8 cellular contexts compared by ENCODE assay signal in genomic region chr4:148444296-148445070, GRCh38. TPM values are rescaled to one million over a fixed set of nuclear protein-coding genes. Genes with fewer than 3 reads are reported as not detected.
DNase-seq lines count a peak whose midpoint lies in the region; ATAC-seq and TF ChIP-seq lines count a peak whose summit lies in the region.

No MANE protein-coding gene starts in this region.

- H3K4me3 ChIP-seq in OCI-LY1 (ENCODE audit: low read depth, low read length, poor library complexity, severe bottlenecking) (peak overlapping the region; percentile 71), psoas muscle (peak overlapping the region; percentile 88)

- peak; percentile 2 to 5 for ATAC-seq in activated naive CD4-positive, alpha-beta T cell treated with anti-CD3 and anti-CD28 coated beads, Interleukin-2, amount 50 U/mL, for 72 hours
- peak; percentile 6 to 28 (median 20) for ATAC-seq in psoas muscle
- ATAC-seq in GM21381 (IDR thresholded peaks at IDR 0.05; ENCODE audit: unreplicated experiment) = no peak
- no peak for ATAC-seq in HG03432 (IDR thresholded peaks at IDR 0.05; ENCODE audit: unreplicated experiment)

- no peak overlapping the region for H3K27ac ChIP-seq in OCI-LY1 (ENCODE audit: low read depth, low read length, poor library complexity, severe bottlenecking)
- peak overlapping the region; percentile 95 for H3K27ac ChIP-seq in psoas muscle

- intact Hi-C loops in psoas muscle (cut with DNase I) = loop anchor here (5.0 to 10.0 kb wide), 6 partner anchors 68 to 382 kb away; no protein-coding TSS in a partner anchor

- H3K79me2 ChIP-seq in OCI-LY1 (ENCODE audit: insufficient read depth, low read length) = peaks cover 10% of the 10 kb centered on the region

- H3K4me2 ChIP-seq in OCI-LY1 (ENCODE audit: low read length) = peak overlapping the region; percentile 77

- H3K36me3 ChIP-seq in OCI-LY1 (ENCODE audit: insufficient read depth, low read length) (no peaks in the 10 kb centered on the region), psoas muscle (ENCODE audit: insufficient read depth in 1 of 2, low read depth in 1 of 2) (no peaks in the 10 kb centered on the region)

- H3F3A ChIP-seq in OCI-LY1 (ENCODE audit: insufficient read depth, low read length) = no peaks in the 10 kb centered on the region

- no peak overlapping the region for H2AFZ ChIP-seq in OCI-LY1 (ENCODE audit: low read length)

- H3K27ac Mint-ChIP-seq in activated naive CD4-positive, alpha-beta T cell treated with anti-CD3 and anti-CD28 coated beads, Interleukin-2, amount 50 U/mL, for 72 hours = peak overlapping the region in 1 of 2 donors; percentile 74

- H3K9me2 ChIP-seq in OCI-LY1 (ENCODE audit: low read depth, low read length) = no peaks in the 10 kb centered on the region

- no peaks in the 10 kb centered on the region for H4K20me1 ChIP-seq in OCI-LY1 (ENCODE audit: insufficient read depth, low read length)

- H3K4me1 ChIP-seq in OCI-LY1 (ENCODE audit: insufficient read depth, low read length, severe bottlenecking) (peaks cover 21% of the 10 kb centered on the region), psoas muscle (peaks cover 21% of the 10 kb centered on the region)

- no peaks in the 10 kb centered on the region for H3K9me3 Mint-ChIP-seq in activated naive CD4-positive, alpha-beta T cell treated with anti-CD3 and anti-CD28 coated beads, Interleukin-2, amount 50 U/mL, for 72 hours

- H3K27me3 ChIP-seq in OCI-LY1 (ENCODE audit: insufficient read depth, low read length) (no peaks in the 10 kb centered on the region), psoas muscle (ENCODE audit: insufficient read depth in 3 of 3, low read length in 2 of 3) (no peaks in the 10 kb centered on the region)

- H3K9me3 ChIP-seq in OCI-LY1 (ENCODE audit: low read length) = no peaks in the 10 kb centered on the region
- H3K9me3 ChIP-seq in psoas muscle = no peaks in the 10 kb centered on the region

- DNase-seq in D341Med (ENCODE audit: low spot score) (peak; percentile 65), hepatic stellate cell (ENCODE audit: low spot score) (peak; percentile 31), psoas muscle (peak; percentile 51 to 73), NCI-H1092 treated with DMSO at 0.1 percent for 48 hours (lab: John Stamatoyannopoulos, UW) (no peak)
- peak; percentile 29 to 60 for DNase-seq in activated naive CD4-positive, alpha-beta T cell treated with anti-CD3 and anti-CD28 coated beads, Interleukin-2, amount 50 U/mL, for 72 hours (ENCODE audit: low spot score in 2 of 2)

- 0% methylated on average over 54 to 89 of the region's 89 CpGs for WGBS in psoas muscle, 3 donors

- TF ChIP-seq CTCF in OCI-LY1 (IDR thresholded peaks at IDR 0.05; ENCODE audit: low read length) (no peak), psoas muscle (IDR thresholded peaks at IDR 0.05) (peak; percentile 15)

- peak overlapping the region; percentile 66; the same call in 1 of the 2 replicates for H3K9ac ChIP-seq in OCI-LY1 (ENCODE audit: low read length)

- H3K36me3 Mint-ChIP-seq in activated naive CD4-positive, alpha-beta T cell treated with anti-CD3 and anti-CD28 coated beads, Interleukin-2, amount 50 U/mL, for 72 hours = peaks cover 0 to 6% of the 10 kb centered on the region in 2 donors

RNA-seq across cellular contexts. Expression of gene NR3C2, which starts 2.3 kb away (rescaled TPM):
- total RNA-seq in activated naive CD4-positive, alpha-beta T cell treated with anti-CD3 and anti-CD28 coated beads, Interleukin-2, amount 50 U/mL, for 72 hours = 1 to 10 TPM; 6.0 to 7.1 TPM
- total RNA-seq in psoas muscle = 10 to 100 TPM in 2 of 4 donors, 1 to 10 TPM in 2; 7.5 to 17.9 (median 13.1) TPM
- polyA plus RNA-seq in psoas muscle = 1 to 10 TPM in 2 of 3 donors, under 1 TPM in 1; 0.70 to 3.6 (median 1.3) TPM

Comparison
In these comparisons a context has a peak if more than half of its experiments do, and no peak if none do; other contexts are left out.
1. ATAC-seq: peak in activated naive CD4-positive, alpha-beta T cell treated with anti-CD3 and anti-CD28 coated beads, Interleukin-2, amount 50 U/mL, for 72 hours (2 of 2) and psoas muscle (4 of 4); none in GM21381 (single experiment) and HG03432 (single experiment).